ENCODE assay signal across 15 cellular contexts in the genomic region with DNA sequence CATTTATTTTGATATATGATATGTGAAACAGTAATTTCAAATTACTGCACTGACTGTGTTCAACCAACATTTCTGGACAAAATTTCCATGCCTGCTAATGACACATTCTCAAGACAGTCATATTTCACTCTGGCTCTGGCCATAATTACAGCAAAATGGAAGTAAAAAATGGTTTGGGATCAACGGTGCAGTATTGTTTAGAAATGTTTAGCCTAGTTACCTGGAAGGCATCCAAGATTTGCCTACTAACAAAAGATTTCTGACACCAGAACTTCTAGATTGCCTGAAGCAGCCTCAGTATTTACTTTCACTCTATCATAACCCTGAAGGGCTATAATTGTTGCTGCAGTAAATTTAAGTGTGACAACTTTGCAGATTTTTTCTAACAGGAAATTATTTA.
DNase-seq lines count a peak whose midpoint lies in the region; FAIRE-seq and TF ChIP-seq lines count a peak whose summit lies in the region.
"Had no signal": no experiment of that assay in that cellular context is flagged by ENCODE, and none has a peak within 500 bp of the region (broad histone marks: within the 10 kb centered on the region; RNA-seq: fewer than 3 reads in every experiment).

No MANE protein-coding gene starts in this region.

- FAIRE-seq in H54 (lab: Jason Lieb, UNC) (no peak), urothelium cell line (lab: Jason Lieb, UNC) (no peak)
- FAIRE-seq: GM18507 had no signal

- no peak overlapping the region for H3K27ac ChIP-seq in colonic mucosa
- H3K27ac ChIP-seq: SJSA1 had no signal

- no peaks in the 10 kb centered on the region for H3K9me3 ChIP-seq in colonic mucosa
- H3K9me3 ChIP-seq: MG63, SJSA1 had no signal

- DNase-seq in H54 (ENCODE audit: insufficient read length, low spot score) (peak; percentile 1), NCI-H128 (lab: John Stamatoyannopoulos, UW; ENCODE audit: unreplicated experiment) (peak; percentile 0), astrocyte of the cerebellum (ENCODE audit: low read depth) (peak; percentile 96), left kidney (ENCODE audit: low read depth, low spot score) (peak; percentile 60), urothelium cell line (ENCODE audit: low spot score) (no peak), NCI-H2196 treated with DMSO at 0.1 percent for 48 hours (lab: John Stamatoyannopoulos, UW; ENCODE audit: unreplicated experiment) (no peak), amygdala (lab: John Stamatoyannopoulos, UW) (no peak), colonic mucosa (no peak)
- DNase-seq: activated CD4-positive, alpha-beta T cell treated with anti-CD3 and anti-CD28 coated beads for 4 hours; CD8-positive, alpha-beta memory T cell; MG63; naive thymus-derived CD8-positive, alpha-beta T cell; stimulated activated CD4-positive, alpha-beta T cell treated with anti-CD3 and anti-CD28 coated beads, Interleukin-12 subunit alpha, Interleukin-12 subunit beta, amount 100 ng/mL, for 4 hours had no signal

- intact Hi-C loops in colonic mucosa (cut with DNase I) = no loop called here

- TF ChIP-seq CTCF in astrocyte of the cerebellum (IDR thresholded peaks at IDR 0.05; ENCODE audit: low read depth, low read length, missing control alignments) (no peak), colonic mucosa (IDR thresholded peaks at IDR 0.05) (no peak)

- TF ChIP-seq POLR2A in H54 (IDR thresholded peaks at IDR 0.05; ENCODE audit: low read depth, low read length) = no peak

- H3K27me3 ChIP-seq in colonic mucosa = no peaks in the 10 kb centered on the region
- H3K27me3 ChIP-seq: MG63, SJSA1 had no signal

- no peak overlapping the region for H3K4me3 ChIP-seq in astrocyte of the cerebellum (ENCODE audit: low read depth, low read length)
- no peak overlapping the region for H3K4me3 ChIP-seq in colonic mucosa
- H3K4me3 ChIP-seq: MG63, SJSA1 had no signal

- no peaks in the 10 kb centered on the region for H3K4me1 ChIP-seq in colonic mucosa
- H3K4me1 ChIP-seq: SJSA1 had no signal

- H3K9ac ChIP-seq in colonic mucosa (ENCODE audit: low read depth in 2 of 2, low read length in 2 of 2) = no peak overlapping the region

- no peaks in the 10 kb centered on the region for H3K36me3 ChIP-seq in colonic mucosa
- H3K36me3 ChIP-seq: MG63, SJSA1 had no signal

- in situ Hi-C loops in astrocyte of the cerebellum (cut with HindIII; ENCODE audit: low sequenced_read_pairs) = no loop called here

Comparison
In these comparisons a context has a peak if more than half of its experiments do, and no peak if none do; other contexts are left out.
1. DNase-seq: peak in H54 (single experiment), NCI-H128 (single experiment), astrocyte of the cerebellum (single experiment) and left kidney (single experiment); none in urothelium cell line (single experiment), NCI-H2196 treated with DMSO at 0.1 percent for 48 hours (single experiment), amygdala (0 of 56) and colonic mucosa (single experiment).